ENCODE assay signal across 1 cellular context in the genomic region with DNA sequence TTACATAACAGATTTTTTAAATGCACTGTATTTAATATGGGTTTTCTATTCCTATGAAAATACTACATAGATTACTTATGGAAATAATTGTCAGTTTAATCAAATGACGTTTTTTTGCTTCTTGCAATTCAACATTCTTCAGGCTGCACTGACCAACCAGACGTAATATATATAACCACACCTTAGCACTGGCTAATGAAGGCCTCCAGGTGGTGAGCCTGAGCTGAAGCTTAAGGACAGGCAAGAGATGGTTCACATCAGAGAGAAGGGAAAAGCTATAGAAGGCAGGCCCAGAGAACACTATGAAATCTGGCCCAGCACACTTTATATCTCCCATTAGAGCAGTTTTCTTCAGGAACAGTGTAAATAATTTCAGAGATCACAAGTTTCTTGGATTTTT.
TF ChIP-seq lines count a peak whose summit lies in the region.

No MANE protein-coding gene starts in this region.

TF ChIP-seq in Ishikawa, 13 proteins besides CTCF, POLR2A, EP300 and RAD21 (continued from another document):
- TF ChIP-seq, protein P1, sequence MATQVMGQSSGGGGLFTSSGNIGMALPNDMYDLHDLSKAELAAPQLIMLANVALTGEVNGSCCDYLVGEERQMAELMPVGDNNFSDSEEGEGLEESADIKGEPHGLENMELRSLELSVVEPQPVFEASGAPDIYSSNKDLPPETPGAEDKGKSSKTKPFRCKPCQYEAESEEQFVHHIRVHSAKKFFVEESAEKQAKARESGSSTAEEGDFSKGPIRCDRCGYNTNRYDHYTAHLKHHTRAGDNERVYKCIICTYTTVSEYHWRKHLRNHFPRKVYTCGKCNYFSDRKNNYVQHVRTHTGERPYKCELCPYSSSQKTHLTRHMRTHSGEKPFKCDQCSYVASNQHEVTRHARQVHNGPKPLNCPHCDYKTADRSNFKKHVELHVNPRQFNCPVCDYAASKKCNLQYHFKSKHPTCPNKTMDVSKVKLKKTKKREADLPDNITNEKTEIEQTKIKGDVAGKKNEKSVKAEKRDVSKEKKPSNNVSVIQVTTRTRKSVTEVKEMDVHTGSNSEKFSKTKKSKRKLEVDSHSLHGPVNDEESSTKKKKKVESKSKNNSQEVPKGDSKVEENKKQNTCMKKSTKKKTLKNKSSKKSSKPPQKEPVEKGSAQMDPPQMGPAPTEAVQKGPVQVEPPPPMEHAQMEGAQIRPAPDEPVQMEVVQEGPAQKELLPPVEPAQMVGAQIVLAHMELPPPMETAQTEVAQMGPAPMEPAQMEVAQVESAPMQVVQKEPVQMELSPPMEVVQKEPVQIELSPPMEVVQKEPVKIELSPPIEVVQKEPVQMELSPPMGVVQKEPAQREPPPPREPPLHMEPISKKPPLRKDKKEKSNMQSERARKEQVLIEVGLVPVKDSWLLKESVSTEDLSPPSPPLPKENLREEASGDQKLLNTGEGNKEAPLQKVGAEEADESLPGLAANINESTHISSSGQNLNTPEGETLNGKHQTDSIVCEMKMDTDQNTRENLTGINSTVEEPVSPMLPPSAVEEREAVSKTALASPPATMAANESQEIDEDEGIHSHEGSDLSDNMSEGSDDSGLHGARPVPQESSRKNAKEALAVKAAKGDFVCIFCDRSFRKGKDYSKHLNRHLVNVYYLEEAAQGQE (IDR thresholded peaks at IDR 0.05; ENCODE audit: low read depth): no peak
- TF ChIP-seq EGR1 (IDR thresholded peaks at IDR 0.05): no peak
- TF ChIP-seq, protein P2, sequence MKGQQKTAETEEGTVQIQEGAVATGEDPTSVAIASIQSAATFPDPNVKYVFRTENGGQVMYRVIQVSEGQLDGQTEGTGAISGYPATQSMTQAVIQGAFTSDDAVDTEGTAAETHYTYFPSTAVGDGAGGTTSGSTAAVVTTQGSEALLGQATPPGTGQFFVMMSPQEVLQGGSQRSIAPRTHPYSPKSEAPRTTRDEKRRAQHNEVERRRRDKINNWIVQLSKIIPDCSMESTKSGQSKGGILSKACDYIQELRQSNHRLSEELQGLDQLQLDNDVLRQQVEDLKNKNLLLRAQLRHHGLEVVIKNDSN (IDR thresholded peaks at IDR 0.05): no peak
